In the genomic region with DNA sequence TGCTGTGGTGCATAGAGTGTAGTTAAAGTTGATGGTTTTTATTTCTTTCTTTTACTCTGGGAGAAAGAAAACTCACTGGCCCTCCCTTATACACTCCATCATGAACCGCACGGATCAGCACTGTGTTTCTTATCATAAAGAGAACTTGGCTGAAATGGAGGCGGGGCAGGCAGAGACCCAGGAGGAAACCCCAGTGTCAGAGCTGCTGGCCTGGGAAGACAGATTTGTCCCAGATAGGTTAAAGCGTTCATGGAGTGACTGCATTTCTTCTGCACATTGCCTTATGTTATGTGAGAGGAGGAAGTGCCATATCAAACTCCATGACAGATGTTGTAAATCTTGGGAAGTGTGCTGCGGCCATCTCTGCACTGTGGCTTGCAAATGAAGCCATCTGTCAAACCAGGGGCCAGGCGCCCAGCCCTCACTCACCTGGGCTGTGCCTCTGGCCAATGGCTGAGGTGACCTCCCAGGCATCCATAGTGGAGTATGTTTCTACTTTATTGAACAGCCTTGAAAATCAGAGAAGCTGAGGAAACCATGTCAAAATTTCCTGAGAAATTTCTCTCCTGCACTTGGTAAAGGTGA, we compare ENCODE assay signal across 19 cellular contexts.
"Had no signal": no experiment of that assay in that cellular context is flagged by ENCODE, and none has a peak within 500 bp of the region (broad histone marks: within the 10 kb centered on the region; RNA-seq: fewer than 3 reads in every experiment).

No MANE protein-coding gene starts in this region.

- H3K27ac ChIP-seq: testis, vagina had no signal

- H3K9me3 ChIP-seq: testis, vagina had no signal

- H3K4me1 ChIP-seq: testis, vagina had no signal

- ATAC-seq: sciatic nerve; stimulated activated memory B cell treated with anti-CD40 and anti-IgM and Interleukin-4, amounts not matched to agents 10 μg/mL and 1 μg/mL and 100 μg/mL, for 72 hours; WTC11 had no signal

- DNase-seq: activated CD4-positive, alpha-beta T cell treated with anti-CD3 and anti-CD28 coated beads, Interleukin-2, amount 50 U/mL, for 4 hours; activated CD8-positive, alpha-beta memory T cell treated with anti-CD3 and anti-CD28 coated beads for 24 hours; activated CD8-positive, alpha-beta memory T cell treated with anti-CD3 and anti-CD28 coated beads, Interleukin-2, amount 50 U/mL, for 4 hours; activated naive CD4-positive, alpha-beta T cell treated with Interleukin-2 at 50 U/mL for 16 hours; activated naive CD8-positive, alpha-beta T cell treated with anti-CD3 and anti-CD28 coated beads for 36 hours; activated T-cell treated with anti-CD3 and anti-CD28 coated beads, Interleukin-2, amount 50 U/mL, for 24 hours; central memory CD4-positive, alpha-beta T cell; dermis blood vessel endothelial cell; effector memory CD4-positive, alpha-beta T cell; foreskin melanocyte; hippocampal formation; nucleus accumbens; small intestine; T-helper 9 cell; testis had no signal

- H3K4me3 ChIP-seq: testis, vagina had no signal

- H3K27me3 ChIP-seq: testis, vagina had no signal

- H3K36me3 ChIP-seq: vagina had no signal
